ENCODE assay signal across 21 cellular contexts in genomic region chr4:39308576-39308975, GRCh38. TPM values are rescaled to one million over a fixed set of nuclear protein-coding genes. Genes with fewer than 3 reads are reported as not detected.
A peak's percentile ranks its signal among the peaks of the same experiment; 100 is the strongest.
DNase-seq lines count a peak whose midpoint lies in the region; FAIRE-seq and TF ChIP-seq lines count a peak whose summit lies in the region.
"Had no signal": no experiment of that assay in that cellular context is flagged by ENCODE, and none has a peak within 500 bp of the region (broad histone marks: within the 10 kb centered on the region; RNA-seq: fewer than 3 reads in every experiment).

No MANE protein-coding gene starts in this region.

- TF ChIP-seq EP300 in esophagus muscularis mucosa (IDR thresholded peaks at IDR 0.05) = no peak

- H3K27me3 Mint-ChIP-seq in chondrocyte (ENCODE audit: low read depth) = no peaks in the 10 kb centered on the region
- no peaks in the 10 kb centered on the region for H3K27me3 Mint-ChIP-seq in nephron (ENCODE audit: low read depth)
- H3K27me3 Mint-ChIP-seq: stimulated activated naive CD8-positive, alpha-beta T cell treated with anti-CD3 and anti-CD28 coated beads, Interleukin-15, Interleukin-2, amounts not matched to agents 100 ng/mL and 50 ng/mL, for 24 hours; T-cell had no signal

- FAIRE-seq in GM19239 (lab: Jason Lieb, UNC) = no peak
- FAIRE-seq: bronchial epithelial cell, endometrium, H54, islet of Langerhans, RCC 7860 had no signal

- WGBS in esophagus muscularis mucosa = 61% methylated on average over 6 of the region's 6 CpGs

- H3K36me3 ChIP-seq in esophagus muscularis mucosa = peaks cover 5 to 81% (median 40%) of the 10 kb centered on the region in 4 donors

- peak overlapping the region; percentile 81 for H3K27ac Mint-ChIP-seq in chondrocyte (ENCODE audit: unreplicated experiment)
- peak overlapping the region; percentile 84 to 99 (median 96) for H3K27ac Mint-ChIP-seq in nephron
- H3K27ac Mint-ChIP-seq: stimulated activated naive CD8-positive, alpha-beta T cell treated with anti-CD3 and anti-CD28 coated beads, Interleukin-15, Interleukin-2, amounts not matched to agents 100 ng/mL and 50 ng/mL, for 24 hours; T-cell had no signal

- H3K36me3 Mint-ChIP-seq in chondrocyte (ENCODE audit: low read depth) = peaks cover 22% of the 10 kb centered on the region
- peaks cover 63% of the 10 kb centered on the region for H3K36me3 Mint-ChIP-seq in nephron (ENCODE audit: low read depth)

- H3K4me3 Mint-ChIP-seq in chondrocyte (ENCODE audit: unreplicated experiment) = no peak overlapping the region
- no peak overlapping the region for H3K4me3 Mint-ChIP-seq in nephron
- H3K4me3 Mint-ChIP-seq: stimulated activated naive CD8-positive, alpha-beta T cell treated with anti-CD3 and anti-CD28 coated beads, Interleukin-15, Interleukin-2, amounts not matched to agents 100 ng/mL and 50 ng/mL, for 24 hours; T-cell; WTC11 had no signal

- H3K9me3 ChIP-seq in esophagus muscularis mucosa = no peaks in the 10 kb centered on the region
- H3K9me3 ChIP-seq: BLaER1 treated with 17β-estradiol and CSF1 and Interleukin-3, amounts not matched to agents 10 nM and 100 nM had no signal

- DNase-seq in NCI-H1092 treated with DMSO at 0.1 percent for 48 hours (lab: John Stamatoyannopoulos, UW) (peak; percentile 67), NCI-H2171 treated with DMSO at 0.1 percent for 48 hours (lab: John Stamatoyannopoulos, UW) (peak; percentile 84), chondrocyte (ENCODE audit: low spot score) (no peak), HuH-7.5 (ENCODE audit: low spot score) (no peak), GM19239 (ENCODE audit: insufficient read length, low spot score) (no peak), esophagus muscularis mucosa (ENCODE audit: extremely low spot score) (no peak)
- DNase-seq: DND-41, midbrain, NCI-H526, nucleus accumbens, T-cell had no signal

- TF ChIP-seq CTCF in chondrocyte (IDR thresholded peaks at IDR 0.05) (no peak), nephron (IDR thresholded peaks at IDR 0.05; ENCODE audit: unreplicated experiment in 3 of 3) (no peak), esophagus muscularis mucosa (IDR thresholded peaks at IDR 0.05) (no peak)

- H3K27ac ChIP-seq in esophagus muscularis mucosa (replicated peaks in 1 of 4) = peak overlapping the region in 1 of 4 donors; percentile 40
- H3K27ac ChIP-seq: BLaER1 treated with 17β-estradiol and CSF1 and Interleukin-3, amounts not matched to agents 10 nM and 100 nM had no signal

- H3K4me3 ChIP-seq in esophagus muscularis mucosa = no peak overlapping the region
- H3K4me3 ChIP-seq: BLaER1 treated with 17β-estradiol and CSF1 and Interleukin-3, amounts not matched to agents 10 nM and 100 nM; smooth muscle cell had no signal

- H3K27me3 ChIP-seq in esophagus muscularis mucosa = no peaks in the 10 kb centered on the region
- H3K27me3 ChIP-seq: BLaER1 treated with 17β-estradiol and CSF1 and Interleukin-3, amounts not matched to agents 10 nM and 100 nM had no signal

- peaks cover 0 to 8% (median 3%) of the 10 kb centered on the region in 4 donors for H3K4me1 ChIP-seq in esophagus muscularis mucosa
- H3K4me1 ChIP-seq: BLaER1 treated with 17β-estradiol and CSF1 and Interleukin-3, amounts not matched to agents 10 nM and 100 nM had no signal

- H3K4me1 Mint-ChIP-seq in chondrocyte (ENCODE audit: low read depth) = peaks cover 31% of the 10 kb centered on the region
- peaks cover 31% of the 10 kb centered on the region for H3K4me1 Mint-ChIP-seq in nephron
- H3K4me1 Mint-ChIP-seq: WTC11 had no signal

- intact Hi-C loops in esophagus muscularis mucosa (cut with DNase I) = no loop called here

- TF ChIP-seq POLR2A in esophagus muscularis mucosa (IDR thresholded peaks at IDR 0.05; ENCODE audit: low read depth) = no peak

- H3K9me3 Mint-ChIP-seq in chondrocyte (ENCODE audit: low read depth) (no peaks in the 10 kb centered on the region), nephron (no peaks in the 10 kb centered on the region)
- H3K9me3 Mint-ChIP-seq: stimulated activated naive CD8-positive, alpha-beta T cell treated with anti-CD3 and anti-CD28 coated beads, Interleukin-15, Interleukin-2, amounts not matched to agents 100 ng/mL and 50 ng/mL, for 24 hours; T-cell; WTC11 had no signal

RNA-seq across cellular contexts. Expression of gene RFC1, which starts 57.6 kb away (rescaled TPM):
- total RNA-seq in chondrocyte (43.9 to 46.8 TPM (median 46.0 TPM) in 3 replicates), esophagus muscularis mucosa (10 to 100 TPM; 30.6 to 37.4 (median 33.9) TPM)

Comparison
In these comparisons a context has a peak if more than half of its experiments do, and no peak if none do; other contexts are left out.
1. DNase-seq: peak in NCI-H1092 treated with DMSO at 0.1 percent for 48 hours (single experiment) and NCI-H2171 treated with DMSO at 0.1 percent for 48 hours (single experiment); none in chondrocyte (single experiment), HuH-7.5 (single experiment), GM19239 (single experiment) and esophagus muscularis mucosa (single experiment).